In the genomic region with DNA sequence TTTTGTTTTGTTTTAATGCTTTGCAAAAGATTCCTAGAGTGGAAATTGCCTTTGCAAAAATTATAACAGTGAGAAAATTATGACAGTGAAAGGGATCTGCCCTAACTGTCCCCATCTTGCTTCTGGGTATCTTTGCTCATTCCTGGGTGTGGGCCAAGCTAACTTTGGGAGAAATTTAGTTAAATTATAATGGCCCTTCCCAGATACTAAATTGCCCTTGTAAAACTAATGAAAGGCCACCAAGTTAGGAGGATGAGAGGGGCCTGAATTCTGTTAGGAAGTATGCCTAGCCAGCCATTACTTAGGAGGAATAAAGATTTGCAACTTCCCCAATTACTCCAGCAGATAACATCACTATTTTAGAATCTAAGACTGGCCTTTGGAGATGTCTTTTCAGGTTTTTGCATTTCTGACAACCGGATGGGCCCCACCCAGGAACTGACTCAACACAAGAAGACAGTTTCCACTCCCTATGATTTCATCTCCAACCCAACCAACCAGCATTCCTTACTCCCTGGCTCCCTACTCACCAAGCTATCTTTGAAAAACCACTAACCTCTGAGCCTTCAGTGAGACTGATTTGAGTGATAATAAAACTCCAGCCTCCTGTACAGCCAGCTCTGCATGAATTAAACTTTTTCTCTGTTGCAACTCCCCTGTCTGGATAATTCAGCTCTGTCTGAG, we compare ENCODE assay signal across 9 cellular contexts.
A peak's percentile ranks its signal among the peaks of the same experiment; 100 is the strongest.
DNase-seq lines count a peak whose midpoint lies in the region; ATAC-seq and TF ChIP-seq lines count a peak whose summit lies in the region.
"Had no signal": no experiment of that assay in that cellular context is flagged by ENCODE, and none has a peak within 500 bp of the region (broad histone marks: within the 10 kb centered on the region; RNA-seq: fewer than 3 reads in every experiment).

No MANE protein-coding gene starts in this region.

- ATAC-seq in SK-N-SH treated with all-trans-retinoic acid at 6 μM for 48 hours = peak; percentile 38; the same call in 2 of the 3 replicates
- ATAC-seq in HG02642 (IDR thresholded peaks at IDR 0.05; ENCODE audit: poor library complexity, unreplicated experiment) = no peak

- peak; percentile 56 for DNase-seq in HCEC 1CT
- DNase-seq in amniotic stem cell (lab: John Stamatoyannopoulos, UW) = peak; percentile 46
- DNase-seq in non-pigmented ciliary epithelial cell (ENCODE audit: low read depth) = peak; percentile 65
- DNase-seq in DMS53 (lab: John Stamatoyannopoulos, UW) = no peak
- no peak for DNase-seq in NCI-H2171 (lab: John Stamatoyannopoulos, UW)
- no peak for DNase-seq in effector CD8-positive, alpha-beta T cell (lab: John Stamatoyannopoulos, UW)
- DNase-seq: kidney had no signal

TF ChIP-seq in SK-N-SH treated with all-trans-retinoic acid at 6 μM for 48 hours, 23 proteins besides CTCF, POLR2A, EP300 and RAD21:
- TF ChIP-seq ARNTL (CRISPR knock-in tag; IDR thresholded peaks at IDR 0.05; ENCODE audit: borderline replicate concordance, low read depth) (no peak), ZFP3 (CRISPR knock-in tag; IDR thresholded peaks at IDR 0.05) (no peak), GLIS3 (CRISPR knock-in tag; IDR thresholded peaks at IDR 0.05) (no peak), ZNF8 (CRISPR knock-in tag; IDR thresholded peaks at IDR 0.05) (no peak), TOX (CRISPR knock-in tag; IDR thresholded peaks at IDR 0.05; ENCODE audit: borderline replicate concordance) (no peak), ESRRG (CRISPR knock-in tag; IDR thresholded peaks at IDR 0.05) (no peak), TCF4 (CRISPR knock-in tag; IDR thresholded peaks at IDR 0.05; ENCODE audit: borderline replicate concordance) (no peak), ZNF565 (CRISPR knock-in tag; conservative IDR thresholded peaks at IDR 0.05; ENCODE audit: low read depth) (no peak), ZNF70 (CRISPR knock-in tag; IDR thresholded peaks at IDR 0.05) (no peak), CSDC2 (CRISPR knock-in tag; IDR thresholded peaks at IDR 0.05) (no peak), SNAI2 (CRISPR knock-in tag; IDR thresholded peaks at IDR 0.05) (no peak), OSR1 (CRISPR knock-in tag; IDR thresholded peaks at IDR 0.05) (no peak), RARB (CRISPR knock-in tag; IDR thresholded peaks at IDR 0.05) (no peak), ZC3H10 (CRISPR knock-in tag; IDR thresholded peaks at IDR 0.05) (no peak)
- TF ChIP-seq, protein P1, sequence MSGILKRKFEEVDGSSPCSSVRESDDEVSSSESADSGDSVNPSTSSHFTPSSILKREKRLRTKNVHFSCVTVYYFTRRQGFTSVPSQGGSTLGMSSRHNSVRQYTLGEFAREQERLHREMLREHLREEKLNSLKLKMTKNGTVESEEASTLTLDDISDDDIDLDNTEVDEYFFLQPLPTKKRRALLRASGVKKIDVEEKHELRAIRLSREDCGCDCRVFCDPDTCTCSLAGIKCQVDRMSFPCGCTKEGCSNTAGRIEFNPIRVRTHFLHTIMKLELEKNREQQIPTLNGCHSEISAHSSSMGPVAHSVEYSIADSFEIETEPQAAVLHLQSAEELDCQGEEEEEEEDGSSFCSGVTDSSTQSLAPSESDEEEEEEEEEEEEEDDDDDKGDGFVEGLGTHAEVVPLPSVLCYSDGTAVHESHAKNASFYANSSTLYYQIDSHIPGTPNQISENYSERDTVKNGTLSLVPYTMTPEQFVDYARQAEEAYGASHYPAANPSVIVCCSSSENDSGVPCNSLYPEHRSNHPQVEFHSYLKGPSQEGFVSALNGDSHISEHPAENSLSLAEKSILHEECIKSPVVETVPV (CRISPR knock-in tag; IDR thresholded peaks at IDR 0.05) = no peak
- TF ChIP-seq, protein P2, sequence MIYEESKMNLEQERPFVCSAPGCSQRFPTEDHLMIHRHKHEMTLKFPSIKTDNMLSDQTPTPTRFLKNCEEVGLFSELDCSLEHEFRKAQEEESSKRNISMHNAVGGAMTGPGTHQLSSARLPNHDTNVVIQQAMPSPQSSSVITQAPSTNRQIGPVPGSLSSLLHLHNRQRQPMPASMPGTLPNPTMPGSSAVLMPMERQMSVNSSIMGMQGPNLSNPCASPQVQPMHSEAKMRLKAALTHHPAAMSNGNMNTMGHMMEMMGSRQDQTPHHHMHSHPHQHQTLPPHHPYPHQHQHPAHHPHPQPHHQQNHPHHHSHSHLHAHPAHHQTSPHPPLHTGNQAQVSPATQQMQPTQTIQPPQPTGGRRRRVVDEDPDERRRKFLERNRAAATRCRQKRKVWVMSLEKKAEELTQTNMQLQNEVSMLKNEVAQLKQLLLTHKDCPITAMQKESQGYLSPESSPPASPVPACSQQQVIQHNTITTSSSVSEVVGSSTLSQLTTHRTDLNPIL (CRISPR knock-in tag; IDR thresholded peaks at IDR 0.05; ENCODE audit: low read depth) = no peak
- TF ChIP-seq, protein P3, sequence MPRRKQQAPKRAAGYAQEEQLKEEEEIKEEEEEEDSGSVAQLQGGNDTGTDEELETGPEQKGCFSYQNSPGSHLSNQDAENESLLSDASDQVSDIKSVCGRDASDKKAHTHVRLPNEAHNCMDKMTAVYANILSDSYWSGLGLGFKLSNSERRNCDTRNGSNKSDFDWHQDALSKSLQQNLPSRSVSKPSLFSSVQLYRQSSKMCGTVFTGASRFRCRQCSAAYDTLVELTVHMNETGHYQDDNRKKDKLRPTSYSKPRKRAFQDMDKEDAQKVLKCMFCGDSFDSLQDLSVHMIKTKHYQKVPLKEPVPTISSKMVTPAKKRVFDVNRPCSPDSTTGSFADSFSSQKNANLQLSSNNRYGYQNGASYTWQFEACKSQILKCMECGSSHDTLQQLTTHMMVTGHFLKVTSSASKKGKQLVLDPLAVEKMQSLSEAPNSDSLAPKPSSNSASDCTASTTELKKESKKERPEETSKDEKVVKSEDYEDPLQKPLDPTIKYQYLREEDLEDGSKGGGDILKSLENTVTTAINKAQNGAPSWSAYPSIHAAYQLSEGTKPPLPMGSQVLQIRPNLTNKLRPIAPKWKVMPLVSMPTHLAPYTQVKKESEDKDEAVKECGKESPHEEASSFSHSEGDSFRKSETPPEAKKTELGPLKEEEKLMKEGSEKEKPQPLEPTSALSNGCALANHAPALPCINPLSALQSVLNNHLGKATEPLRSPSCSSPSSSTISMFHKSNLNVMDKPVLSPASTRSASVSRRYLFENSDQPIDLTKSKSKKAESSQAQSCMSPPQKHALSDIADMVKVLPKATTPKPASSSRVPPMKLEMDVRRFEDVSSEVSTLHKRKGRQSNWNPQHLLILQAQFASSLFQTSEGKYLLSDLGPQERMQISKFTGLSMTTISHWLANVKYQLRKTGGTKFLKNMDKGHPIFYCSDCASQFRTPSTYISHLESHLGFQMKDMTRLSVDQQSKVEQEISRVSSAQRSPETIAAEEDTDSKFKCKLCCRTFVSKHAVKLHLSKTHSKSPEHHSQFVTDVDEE (CRISPR knock-in tag; IDR thresholded peaks at IDR 0.05) = no peak
- TF ChIP-seq, protein P4, sequence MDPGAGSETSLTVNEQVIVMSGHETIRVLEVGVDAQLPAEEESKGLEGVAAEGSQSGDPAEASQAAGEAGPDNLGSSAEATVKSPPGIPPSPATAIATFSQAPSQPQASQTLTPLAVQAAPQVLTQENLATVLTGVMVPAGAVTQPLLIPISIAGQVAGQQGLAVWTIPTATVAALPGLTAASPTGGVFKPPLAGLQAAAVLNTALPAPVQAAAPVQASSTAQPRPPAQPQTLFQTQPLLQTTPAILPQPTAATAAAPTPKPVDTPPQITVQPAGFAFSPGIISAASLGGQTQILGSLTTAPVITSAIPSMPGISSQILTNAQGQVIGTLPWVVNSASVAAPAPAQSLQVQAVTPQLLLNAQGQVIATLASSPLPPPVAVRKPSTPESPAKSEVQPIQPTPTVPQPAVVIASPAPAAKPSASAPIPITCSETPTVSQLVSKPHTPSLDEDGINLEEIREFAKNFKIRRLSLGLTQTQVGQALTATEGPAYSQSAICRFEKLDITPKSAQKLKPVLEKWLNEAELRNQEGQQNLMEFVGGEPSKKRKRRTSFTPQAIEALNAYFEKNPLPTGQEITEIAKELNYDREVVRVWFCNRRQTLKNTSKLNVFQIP (CRISPR knock-in tag; IDR thresholded peaks at IDR 0.05; ENCODE audit: borderline replicate concordance, low read depth) = no peak

Comparison
In these comparisons a context has a peak if more than half of its experiments do, and no peak if none do; other contexts are left out.
1. DNase-seq: peak in HCEC 1CT (single experiment), amniotic stem cell (single experiment) and non-pigmented ciliary epithelial cell (single experiment); none in DMS53 (single experiment), NCI-H2171 (single experiment) and effector CD8-positive, alpha-beta T cell (single experiment).